Comparison of ENCODE assay signal across 29 cellular contexts in genomic region chr7:21221130-21221529, GRCh38.
"Had no signal": no experiment of that assay in that cellular context is flagged by ENCODE, and none has a peak within 500 bp of the region (broad histone marks: within the 10 kb centered on the region; RNA-seq: fewer than 3 reads in every experiment).

No MANE protein-coding gene starts in this region.

- H2AFZ ChIP-seq: parathyroid adenoma had no signal

- FAIRE-seq: urothelium cell line had no signal

- H3K9me3 ChIP-seq: ovary, psoas muscle, stomach, thoracic aorta, thyroid gland, tibial nerve, upper lobe of left lung, vagina had no signal

- H3K9me3 Mint-ChIP-seq: naive thymus-derived CD8-positive, alpha-beta T cell; natural killer cell treated with Interleukin-12 subunit alpha and Interleukin-12 subunit beta and Interleukin-15 and Interleukin-18, amount 100 ng/mL, for 72 hours; nephron progenitor cell; neural crest cell; stimulated activated effector memory CD8-positive, alpha-beta T cell treated with anti-CD3 and anti-CD28 coated beads, Interleukin-12 subunit alpha, Interleukin-12 subunit beta, amount 100 ng/mL, for 72 hours; stimulated activated naive B cell treated with anti-CD40 and anti-IgM and Interleukin-4, amounts not matched to agents 10 μg/mL and 1 μg/mL and 100 μg/mL, for 72 hours; stimulated activated naive CD8-positive, alpha-beta T cell treated with anti-CD3 and anti-CD28 coated beads, Interleukin-15, Interleukin-2, amounts not matched to agents 100 ng/mL and 50 ng/mL, for 24 hours had no signal

- H3K4me3 ChIP-seq: ovary, psoas muscle, skin epidermis, smooth muscle cell, stomach, thoracic aorta, thyroid gland, tibial nerve, upper lobe of left lung, vagina had no signal

- H3K4me1 Mint-ChIP-seq: naive thymus-derived CD8-positive, alpha-beta T cell; stimulated activated effector memory CD8-positive, alpha-beta T cell treated with anti-CD3 and anti-CD28 coated beads, Interleukin-12 subunit alpha, Interleukin-12 subunit beta, amount 100 ng/mL, for 72 hours; stimulated activated naive B cell treated with anti-CD40 and anti-IgM and Interleukin-4, amounts not matched to agents 10 μg/mL and 1 μg/mL and 100 μg/mL, for 72 hours had no signal

- H3K4me2 ChIP-seq: smooth muscle cell had no signal

- DNase-seq: naive thymus-derived CD8-positive, alpha-beta T cell; nephron progenitor cell; occipital lobe; ovary; posterior cingulate gyrus; psoas muscle; stimulated activated CD4-positive, alpha-beta T cell treated with anti-CD3 and anti-CD28 coated beads, Interleukin-15, amount 100 ng/mL, for 24 hours; stimulated activated CD4-positive, alpha-beta T cell treated with anti-CD3 and anti-CD28 coated beads, Interleukin-2, amount 100 ng/mL, for 24 hours; stimulated activated CD4-positive, alpha-beta T cell treated with anti-CD3 and anti-CD28 coated beads, Interleukin-2, amount 100 ng/mL, for 48 hours; stimulated activated CD4-positive, alpha-beta T cell treated with anti-CD3 and anti-CD28 coated beads, Interleukin-4, amount 100 ng/mL, for 24 hours; stimulated activated naive B cell treated with anti-CD40 and anti-IgM and Interleukin-4, amounts not matched to agents 10 μg/mL and 1 μg/mL and 100 μg/mL, for 72 hours; stimulated activated naive CD4-positive, alpha-beta T cell treated with Interleukin-2 at 50 U/mL for 16 hours; stomach; thyroid gland; trophoblast cell had no signal

- H3K27ac ChIP-seq: ovary, parathyroid adenoma, psoas muscle, skin epidermis, stomach, thoracic aorta, thyroid gland, tibial nerve, upper lobe of left lung, vagina had no signal

- H3K4me3 Mint-ChIP-seq: naive thymus-derived CD8-positive, alpha-beta T cell; natural killer cell treated with Interleukin-12 subunit alpha and Interleukin-12 subunit beta and Interleukin-15 and Interleukin-18, amount 100 ng/mL, for 72 hours; nephron progenitor cell; neural crest cell; stimulated activated effector memory CD8-positive, alpha-beta T cell treated with anti-CD3 and anti-CD28 coated beads, Interleukin-12 subunit alpha, Interleukin-12 subunit beta, amount 100 ng/mL, for 72 hours; stimulated activated naive B cell treated with anti-CD40 and anti-IgM and Interleukin-4, amounts not matched to agents 10 μg/mL and 1 μg/mL and 100 μg/mL, for 72 hours; stimulated activated naive CD8-positive, alpha-beta T cell treated with anti-CD3 and anti-CD28 coated beads, Interleukin-15, Interleukin-2, amounts not matched to agents 100 ng/mL and 50 ng/mL, for 24 hours had no signal

- H3K4me1 ChIP-seq: parathyroid adenoma, psoas muscle, stomach, thyroid gland, tibial nerve, upper lobe of left lung, vagina had no signal

- H3K27me3 ChIP-seq: ovary, stomach, thyroid gland, tibial nerve, upper lobe of left lung, vagina had no signal

- H3K36me3 ChIP-seq: ovary, stomach, thoracic aorta, thyroid gland, tibial nerve, upper lobe of left lung, vagina had no signal

- ATAC-seq: naive thymus-derived CD8-positive, alpha-beta T cell; natural killer cell treated with Interleukin-12 subunit alpha and Interleukin-12 subunit beta and Interleukin-15 and Interleukin-18, amount 100 ng/mL, for 72 hours; psoas muscle; right cardiac atrium; sciatic nerve; stimulated activated effector memory CD8-positive, alpha-beta T cell treated with anti-CD3 and anti-CD28 coated beads, Interleukin-12 subunit alpha, Interleukin-12 subunit beta, amount 100 ng/mL, for 72 hours; stimulated activated naive B cell treated with anti-CD40 and anti-IgM and Interleukin-4, amounts not matched to agents 10 μg/mL and 1 μg/mL and 100 μg/mL, for 72 hours had no signal

- H3K36me3 Mint-ChIP-seq: naive thymus-derived CD8-positive, alpha-beta T cell; natural killer cell treated with Interleukin-12 subunit alpha and Interleukin-12 subunit beta and Interleukin-15 and Interleukin-18, amount 100 ng/mL, for 72 hours; stimulated activated effector memory CD8-positive, alpha-beta T cell treated with anti-CD3 and anti-CD28 coated beads, Interleukin-12 subunit alpha, Interleukin-12 subunit beta, amount 100 ng/mL, for 72 hours; stimulated activated naive B cell treated with anti-CD40 and anti-IgM and Interleukin-4, amounts not matched to agents 10 μg/mL and 1 μg/mL and 100 μg/mL, for 72 hours had no signal

- H3K79me2 ChIP-seq: parathyroid adenoma had no signal

- H3K9ac ChIP-seq: parathyroid adenoma had no signal

- H3K27ac Mint-ChIP-seq: naive thymus-derived CD8-positive, alpha-beta T cell; natural killer cell treated with Interleukin-12 subunit alpha and Interleukin-12 subunit beta and Interleukin-15 and Interleukin-18, amount 100 ng/mL, for 72 hours; nephron progenitor cell; stimulated activated effector memory CD8-positive, alpha-beta T cell treated with anti-CD3 and anti-CD28 coated beads, Interleukin-12 subunit alpha, Interleukin-12 subunit beta, amount 100 ng/mL, for 72 hours; stimulated activated naive B cell treated with anti-CD40 and anti-IgM and Interleukin-4, amounts not matched to agents 10 μg/mL and 1 μg/mL and 100 μg/mL, for 72 hours; stimulated activated naive CD8-positive, alpha-beta T cell treated with anti-CD3 and anti-CD28 coated beads, Interleukin-15, Interleukin-2, amounts not matched to agents 100 ng/mL and 50 ng/mL, for 24 hours had no signal
